7 cellular contexts compared by ENCODE assay signal in the genomic region with DNA sequence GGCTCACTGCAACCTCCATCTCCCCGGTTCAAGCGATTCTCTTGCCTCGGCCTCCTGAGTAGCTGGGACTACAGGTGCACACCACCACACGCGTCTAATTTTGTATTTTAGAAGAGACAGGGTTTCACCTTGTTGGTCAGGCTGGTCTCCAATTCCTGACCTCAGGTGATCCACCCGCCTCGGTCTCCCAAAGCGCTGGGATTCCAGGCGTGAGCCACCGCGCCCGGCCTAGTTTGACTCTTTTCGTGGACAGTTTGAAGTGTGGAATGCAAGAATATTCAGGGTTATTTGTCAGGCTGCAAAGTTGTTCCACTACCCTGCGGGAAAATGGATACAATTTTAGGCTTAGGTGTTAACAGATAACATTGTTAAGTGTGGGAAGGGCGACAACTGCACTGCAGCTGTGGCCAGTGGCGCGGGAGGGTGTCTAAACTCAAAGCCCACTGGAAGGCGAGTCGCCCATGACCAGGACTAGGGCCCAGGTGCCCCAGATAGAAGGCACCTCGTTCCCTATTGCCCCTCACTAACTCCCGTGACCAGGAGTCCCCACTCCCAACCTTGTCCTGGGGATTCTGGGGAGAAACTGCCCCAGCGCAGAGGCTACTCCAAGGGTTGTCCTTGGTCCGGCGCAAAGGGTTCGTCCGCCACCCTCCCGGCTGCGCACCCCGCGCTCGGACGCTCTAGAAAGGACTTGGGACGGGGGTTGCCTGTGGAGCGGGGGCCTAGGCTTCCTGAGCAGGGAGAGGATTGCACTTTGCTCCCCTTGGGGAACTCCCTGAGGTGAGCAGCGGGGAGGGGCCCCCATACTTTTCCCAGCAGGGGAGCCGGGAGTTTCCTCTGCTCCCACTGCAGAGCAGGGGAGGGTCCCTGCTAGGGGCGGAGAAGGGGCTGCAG. TPM values are rescaled to one million over a fixed set of nuclear protein-coding genes. Genes with fewer than 3 reads are reported as not detected.
DNase-seq lines count a peak whose midpoint lies in the region; ATAC-seq, FAIRE-seq and TF ChIP-seq lines count a peak whose summit lies in the region.

No MANE protein-coding gene starts in this region.

- peak overlapping the region; percentile 76 to 89 for H3K4me3 Mint-ChIP-seq in H9
- peak overlapping the region; percentile 95 for H3K4me3 Mint-ChIP-seq in activated CD8-positive, alpha-beta T cell treated with anti-CD3 and anti-CD28 coated beads for 36 hours

- no peak for ATAC-seq in activated CD8-positive, alpha-beta T cell treated with anti-CD3 and anti-CD28 coated beads for 36 hours
- ATAC-seq in GM21390 (IDR thresholded peaks at IDR 0.05; ENCODE audit: unreplicated experiment) (no peak), GM18861 (IDR thresholded peaks at IDR 0.05; ENCODE audit: unreplicated experiment) (no peak)

- H3K27me3 ChIP-seq in H9 (ENCODE audit: insufficient read depth, low read length), result peaks cover 18% of the 10 kb centered on the region
- no peaks in the 10 kb centered on the region for H3K27me3 ChIP-seq in keratinocyte (ENCODE audit: control insufficient read depth, extremely low read depth, insufficient read depth, low read length)
- H3K27me3 ChIP-seq in spleen (replicated peaks in 1 of 7), result no peaks in the 10 kb centered on the region

- H2AFZ ChIP-seq in H9 (ENCODE audit: low read length) (no peak overlapping the region), keratinocyte (ENCODE audit: control insufficient read depth, low read length) (peak overlapping the region; percentile 62)

- H3K9me1 ChIP-seq in keratinocyte (ENCODE audit: control insufficient read depth, extremely low read depth, insufficient read depth, low read length), result peaks cover 2% of the 10 kb centered on the region

- no peak overlapping the region for H4K91ac ChIP-seq in H9 (ENCODE audit: insufficient read length, low read depth, low read length)

- H2BK15ac ChIP-seq in H9 (ENCODE audit: low read depth, low read length), result no peak overlapping the region

- H3K4me3 ChIP-seq in keratinocyte (ENCODE audit: control insufficient read depth in 2 of 3, extremely low read depth in 1 of 3, insufficient read depth in 2 of 3, low read depth in 1 of 3, low read length in 3 of 3) (peak overlapping the region in 1 of 3 experiments; percentile 85), spleen (peak overlapping the region in 7 of 8 donors; percentile 85 to 96 (median 92))

- TF ChIP-seq POLR2A in spleen (IDR thresholded peaks at IDR 0.05), result no peak

- TF ChIP-seq CTCF in H9 (conservative IDR thresholded peaks at IDR 0.05), result no peak
- no peak for TF ChIP-seq CTCF in activated CD8-positive, alpha-beta T cell treated with anti-CD3 and anti-CD28 coated beads for 36 hours (IDR thresholded peaks at IDR 0.05)
- TF ChIP-seq CTCF in keratinocyte (optimal IDR thresholded peaks at IDR 0.05 in 1 of 3, IDR thresholded peaks at IDR 0.05 in 1 of 3, conservative IDR thresholded peaks at IDR 0.05 in 1 of 3; ENCODE audit: extremely low read depth in 1 of 3, insufficient read depth in 2 of 3, low read length in 3 of 3), result no peak
- no peak for TF ChIP-seq CTCF in spleen (IDR thresholded peaks at IDR 0.05 in 8 of 11, conservative IDR thresholded peaks at IDR 0.05 in 3 of 11)

- H4K20me1 ChIP-seq in H9 (ENCODE audit: control insufficient read depth, insufficient read depth, insufficient read length) (no peaks in the 10 kb centered on the region), keratinocyte (ENCODE audit: control insufficient read depth, extremely low read depth, insufficient read depth, low read length) (no peaks in the 10 kb centered on the region)

- POLR2A ChIA-PET in activated CD8-positive, alpha-beta T cell treated with anti-CD3 and anti-CD28 coated beads for 36 hours (lab: Charles Lee), result no interaction called here

- H3K23ac ChIP-seq in H9 (ENCODE audit: insufficient read length, low read depth, low read length), result no peak overlapping the region

- H3K27ac Mint-ChIP-seq in H9, result no peak overlapping the region; a peak in 1 of 7 replicates
- H3K27ac Mint-ChIP-seq in activated CD8-positive, alpha-beta T cell treated with anti-CD3 and anti-CD28 coated beads for 36 hours, result peak overlapping the region; percentile 19

- H3K27ac ChIP-seq in H9 (ENCODE audit: insufficient read length, low read depth, low read length) (no peak overlapping the region), keratinocyte (ENCODE audit: control insufficient read depth, insufficient read depth, low read length) (no peak overlapping the region), spleen (peak overlapping the region in 4 of 8 donors; percentile 86 to 88 (median 88))

- H3K36me3 ChIP-seq in keratinocyte (ENCODE audit: control insufficient read depth in 2 of 2, extremely low read depth in 1 of 2, insufficient read depth in 2 of 2, low read length in 2 of 2) (no peaks in the 10 kb centered on the region), spleen (no peaks in the 10 kb centered on the region)

- peaks cover 16% of the 10 kb centered on the region for H3K23me2 ChIP-seq in H9 (ENCODE audit: insufficient read length, low read depth, low read length, poor library complexity, severe bottlenecking)

- H3K36me3 Mint-ChIP-seq in H9 (ENCODE audit: insufficient read depth in 1 of 3, low read depth in 3 of 3), result peaks cover 0 to 2% (median 1%) of the 10 kb centered on the region in 3 experiments; a peak in 3 of 7 replicates
- peaks cover 19% of the 10 kb centered on the region for H3K36me3 Mint-ChIP-seq in activated CD8-positive, alpha-beta T cell treated with anti-CD3 and anti-CD28 coated beads for 36 hours (ENCODE audit: low read depth)

- no peaks in the 10 kb centered on the region for H3K9me3 ChIP-seq in H9 (ENCODE audit: control insufficient read depth, low read depth, low read length)
- H3K9me3 ChIP-seq in keratinocyte (ENCODE audit: control insufficient read depth, low read depth, low read length), result no peaks in the 10 kb centered on the region
- no peaks in the 10 kb centered on the region for H3K9me3 ChIP-seq in spleen

- WGBS in H9 (ENCODE audit: extremely low coverage, insufficient read length, low lambda C conversion rate), result no CpG with 5 or more reads among the region's 37 CpGs
- 78 to 87% (median 82%) methylated on average over 36 to 37 of the region's 37 CpGs for WGBS in spleen, 5 donors

- no peak overlapping the region for H3T11ph ChIP-seq in H9 (ENCODE audit: low read length)

- no peak for FAIRE-seq in keratinocyte (lab: Jason Lieb, UNC)

- H3K4me1 ChIP-seq in H9 (ENCODE audit: insufficient read depth, low read length) (no peaks in the 10 kb centered on the region; the same call in 1 of the 2 replicates), keratinocyte (ENCODE audit: control insufficient read depth, extremely low read depth, insufficient read depth, low read length) (peaks cover 15% of the 10 kb centered on the region), spleen (peaks cover 17 to 46% (median 37%) of the 10 kb centered on the region in 6 donors)

- H3K79me1 ChIP-seq in H9 (ENCODE audit: insufficient read depth, low read depth, low read length, poor library complexity, severe bottlenecking), result no peaks in the 10 kb centered on the region

- H2BK12ac ChIP-seq in H9 (ENCODE audit: insufficient read length, low read depth, low read length), result no peak overlapping the region

- H3K4me2 ChIP-seq in H9 (ENCODE audit: insufficient read depth, insufficient read length, low read length) (peak overlapping the region; percentile 74), keratinocyte (ENCODE audit: control insufficient read depth, extremely low read depth, insufficient read depth, low read depth, low read length) (no peak overlapping the region)

- H3K4me1 Mint-ChIP-seq in H9, result peaks cover 35 to 36% of the 10 kb centered on the region in 2 experiments
- H3K4me1 Mint-ChIP-seq in activated CD8-positive, alpha-beta T cell treated with anti-CD3 and anti-CD28 coated beads for 36 hours (ENCODE audit: low read depth), result peaks cover 22% of the 10 kb centered on the region

- no peaks in the 10 kb centered on the region; a peak in 1 of 5 replicates for H3K9me3 Mint-ChIP-seq in H9
- H3K9me3 Mint-ChIP-seq in activated CD8-positive, alpha-beta T cell treated with anti-CD3 and anti-CD28 coated beads for 36 hours, result no peaks in the 10 kb centered on the region

- no peak for DNase-seq in H9
- no peak for DNase-seq in activated CD8-positive, alpha-beta T cell treated with anti-CD3 and anti-CD28 coated beads for 36 hours
- no peak for DNase-seq in keratinocyte (ENCODE audit: low read depth, low spot score)
- peak; percentile 84 for DNase-seq in spleen
- no peak for DNase-seq in NCI-H446 treated with DMSO at 0.1 percent for 48 hours (lab: John Stamatoyannopoulos, UW)

- CTCF ChIA-PET in activated CD8-positive, alpha-beta T cell treated with anti-CD3 and anti-CD28 coated beads for 36 hours (lab: Charles Lee), result no interaction called here

- peaks cover 60% of the 10 kb centered on the region for H3K27me3 Mint-ChIP-seq in H9 (ENCODE audit: low read depth)
- no peaks in the 10 kb centered on the region for H3K27me3 Mint-ChIP-seq in activated CD8-positive, alpha-beta T cell treated with anti-CD3 and anti-CD28 coated beads for 36 hours

- no peak overlapping the region for H3K56ac ChIP-seq in H9 (ENCODE audit: insufficient read length, low read depth, low read length)

- H2BK5ac ChIP-seq in H9 (ENCODE audit: insufficient read length, low read length), result no peak overlapping the region

- no peak overlapping the region for H3K14ac ChIP-seq in H9 (ENCODE audit: insufficient read depth, low read length)

- intact Hi-C loops in activated CD8-positive, alpha-beta T cell treated with anti-CD3 and anti-CD28 coated beads for 36 hours (cut with micrococcal nuclease), result no loop called here
- intact Hi-C loops in spleen (cut with DNase I; ENCODE audit: low total_unique reads), result loop anchor here (10.0 kb wide), 1 partner anchor 195 kb away; no protein-coding TSS in a partner anchor

- H2AK5ac ChIP-seq in H9 (ENCODE audit: insufficient read length, low read length), result no peak overlapping the region

- H4K5ac ChIP-seq in H9 (ENCODE audit: insufficient read length, low read depth, low read length), result no peak overlapping the region

- no peak overlapping the region for H3K18ac ChIP-seq in H9 (ENCODE audit: insufficient read length, low read depth, low read length)

- no peak overlapping the region for H2BK20ac ChIP-seq in H9 (ENCODE audit: low read depth, low read length, poor library complexity, severe bottlenecking)

- no peak overlapping the region for H2BK120ac ChIP-seq in H9 (ENCODE audit: low read depth, low read length, poor library complexity, severe bottlenecking)

- H4K8ac ChIP-seq in H9 (replicated peaks; ENCODE audit: insufficient read length, low read depth, low read length), result no peak overlapping the region

- H3K9ac ChIP-seq in H9 (ENCODE audit: extremely low read depth, insufficient read length, low read length) (no peak overlapping the region), keratinocyte (ENCODE audit: control insufficient read depth, extremely low read depth, insufficient read depth, low read length) (no peak overlapping the region)

- H3K79me2 ChIP-seq in H9 (ENCODE audit: insufficient read depth, low read length) (no peaks in the 10 kb centered on the region), keratinocyte (ENCODE audit: control insufficient read depth, insufficient read depth, low read length) (peaks cover 35% of the 10 kb centered on the region)

- dilution Hi-C loops in keratinocyte (cut with MboI; ENCODE audit: extremely low pct_ligation_motif_present, low sequenced_read_pairs), result no loop called here

- H3K4ac ChIP-seq in H9 (ENCODE audit: low read depth, low read length), result no peak overlapping the region

RNA-seq across cellular contexts. Expression of a gene that starts 1.1 kb away (rescaled TPM):
- total RNA-seq in H9 (2021) (92.1 and 92.4 TPM in 2 replicates), spleen (100 to 1,000 TPM; 109 to 316 (median 180) TPM)
- 100 to 1,000 TPM; 121 to 123 TPM for total RNA-seq in activated CD8-positive, alpha-beta T cell treated with anti-CD3 and anti-CD28 coated beads for 36 hours
- polyA plus RNA-seq in keratinocyte (33.8 to 165 TPM (median 74.4 TPM) in 3 replicates), spleen (100 to 1,000 TPM; 101 to 219 (median 189) TPM)
- 38.5 TPM for polyA plus RNA-seq in keratinocyte (2011; ENCODE audit: low read depth)
- polyA plus RNA-seq in keratinocyte (2011; cell fraction: cytosol; rRNA removed), result 68.5 and 123 TPM in 2 replicates
- polyA plus RNA-seq in keratinocyte (2011; cell fraction: nucleus; rRNA removed), result 96.6 and 113 TPM in 2 replicates
- 71.6 and 247 TPM in 2 replicates for polyA plus RNA-seq in keratinocyte (2012; ENCODE audit: low replicate concordance)
- 31.3 to 57.0 TPM (median 41.1 TPM) in 3 replicates for polyA minus RNA-seq in keratinocyte
- 60.2 TPM for polyA minus RNA-seq in keratinocyte (2011; cell fraction: cytosol; rRNA and poly(A)+ RNA removed)
- polyA minus RNA-seq in keratinocyte (2011; cell fraction: nucleus; rRNA and poly(A)+ RNA removed), result 26.3 and 33.7 TPM in 2 replicates
